12 cellular contexts compared by ENCODE assay signal in the genomic region with DNA sequence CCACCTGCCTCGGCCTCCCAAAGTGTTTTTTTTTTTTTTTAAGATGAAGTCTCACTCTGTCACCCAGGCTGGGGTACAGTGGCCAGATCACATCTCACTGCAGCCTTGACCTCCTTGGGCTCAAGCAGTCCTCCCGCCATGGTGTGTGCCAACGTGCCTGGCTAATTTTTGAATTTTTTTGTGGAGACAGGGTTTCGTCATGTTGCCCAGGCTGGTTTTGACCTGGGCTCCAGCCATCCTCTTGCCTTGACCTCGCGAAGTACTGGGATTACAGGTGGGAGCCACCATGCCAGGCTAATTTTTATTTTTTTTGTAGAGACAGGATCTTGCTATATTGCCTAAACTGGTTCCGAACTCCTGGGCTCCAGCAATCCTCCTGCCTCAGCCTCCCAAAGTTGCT. TPM values are rescaled to one million over a fixed set of nuclear protein-coding genes. Genes with fewer than 3 reads are reported as not detected.
"Had no signal": no experiment of that assay in that cellular context is flagged by ENCODE, and none has a peak within 500 bp of the region (broad histone marks: within the 10 kb centered on the region; RNA-seq: fewer than 3 reads in every experiment).

No MANE protein-coding gene starts in this region.

- H3K4me3 Mint-ChIP-seq: HFFc6 had no signal

- H3K27ac ChIP-seq: GM23248, HL-60 had no signal

- H3K36me3 ChIP-seq: HAP-1 had no signal

- H3K9me3 ChIP-seq: HAP-1 had no signal

- H3K27ac Mint-ChIP-seq: HFFc6 had no signal

- H3K9me3 Mint-ChIP-seq: HFFc6 had no signal

- DNase-seq: GM23248, GOT3, H7, HFFc6, IMR-90, KG1 had no signal

- H3K4me1 ChIP-seq: HAP-1 had no signal

- H3K4me3 ChIP-seq: GM23248, HAP-1, K562 had no signal

- ATAC-seq: HCT116, K562 had no signal

RNA-seq across cellular contexts. Expression of gene MLXIPL, which starts 9.0 kb away (rescaled TPM):
- total RNA-seq: GM23248, H4, HFFc6, HT1080, IMR-90 had no signal
- polyA plus RNA-seq: GM23248, IMR-90 had no signal
